ENCODE assay signal across 20 cellular contexts in the genomic region with DNA sequence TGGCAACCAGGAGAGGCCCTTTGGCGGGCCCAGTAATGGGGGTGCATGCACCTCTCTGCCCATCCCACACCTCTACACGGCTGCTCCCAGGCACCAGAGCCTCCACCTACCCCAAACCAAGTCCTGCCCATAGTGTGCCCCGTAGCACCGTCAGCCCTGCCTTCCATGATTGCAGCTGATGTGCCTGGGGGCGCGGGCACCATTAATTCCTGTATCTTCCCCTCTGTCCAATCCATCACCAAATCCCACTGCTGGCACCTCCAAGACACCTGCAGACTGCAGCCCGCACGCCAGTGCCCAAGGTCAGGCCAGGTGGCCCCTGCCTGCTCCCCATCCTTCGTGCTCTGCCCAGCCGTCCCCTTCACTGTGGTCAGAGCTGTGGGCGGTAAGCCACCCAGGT.
"Had no signal": no experiment of that assay in that cellular context is flagged by ENCODE, and none has a peak within 500 bp of the region (broad histone marks: within the 10 kb centered on the region; RNA-seq: fewer than 3 reads in every experiment).

No MANE protein-coding gene starts in this region.

- H3K9me3 ChIP-seq: esophagus muscularis mucosa, gastrocnemius medialis, left ventricle myocardium inferior, ovary, tibial artery, upper lobe of left lung, vagina had no signal

- H3K4me1 ChIP-seq: esophagus muscularis mucosa, gastrocnemius medialis, left ventricle myocardium inferior, tibial artery, upper lobe of left lung, vagina had no signal

- H3K36me3 ChIP-seq: esophagus muscularis mucosa, gastrocnemius medialis, left ventricle myocardium inferior, ovary, tibial artery, upper lobe of left lung, vagina had no signal

- H3K27ac ChIP-seq: epithelial cell of prostate, esophagus muscularis mucosa, gastrocnemius medialis, left ventricle myocardium inferior, ovary, tibial artery, upper lobe of left lung, vagina had no signal

- H3K4me3 ChIP-seq: esophagus muscularis mucosa, gastrocnemius medialis, left ventricle myocardium inferior, lung, ovary, tibial artery, upper lobe of left lung, vagina had no signal

- DNase-seq: effector memory CD4-positive, alpha-beta T cell; gastrocnemius medialis; glutamatergic neuron; kidney; left cardiac atrium; left ventricle myocardium inferior; mesenchymal stem cell; naive B cell; stimulated activated CD4-positive, alpha-beta T cell treated with anti-CD3 and anti-CD28 coated beads, Interleukin-15, amount 100 ng/mL, for 24 hours; stimulated activated CD4-positive, alpha-beta T cell treated with anti-CD3 and anti-CD28 coated beads, Interleukin-1b, Interleukin-23, amount 100 ng/mL, for 48 hours; stimulated activated CD4-positive, alpha-beta T cell treated with anti-CD3 and anti-CD28 coated beads, Interleukin-4, amount 100 ng/mL, for 24 hours; upper lobe of left lung had no signal

- ATAC-seq: gastrocnemius medialis; left cardiac atrium; right cardiac atrium; stimulated activated memory B cell treated with anti-CD40 and anti-IgM and Interleukin-4, amounts not matched to agents 10 μg/mL and 1 μg/mL and 100 μg/mL, for 72 hours had no signal

- H3K27me3 ChIP-seq: gastrocnemius medialis, ovary, tibial artery, upper lobe of left lung, vagina had no signal
